ENCODE assay signal across 28 cellular contexts in genomic region chr1:172627702-172628101, GRCh38. TPM values are rescaled to one million over a fixed set of nuclear protein-coding genes. Genes with fewer than 3 reads are reported as not detected.
DNase-seq lines count a peak whose midpoint lies in the region; ATAC-seq, FAIRE-seq and TF ChIP-seq lines count a peak whose summit lies in the region.
"Had no signal": no experiment of that assay in that cellular context is flagged by ENCODE, and none has a peak within 500 bp of the region (broad histone marks: within the 10 kb centered on the region; RNA-seq: fewer than 3 reads in every experiment).

No MANE protein-coding gene starts in this region.

- ATAC-seq in activated CD4-positive, alpha-beta T cell treated with anti-CD3 and anti-CD28 coated beads for 36 hours, result peak; percentile 58
- ATAC-seq in GM12878 (peak; percentile 46; the same call in 2 of the 3 replicates), GM19397 (IDR thresholded peaks at IDR 0.05; ENCODE audit: unreplicated experiment) (no peak)
- ATAC-seq: right lobe of liver had no signal

- no peaks in the 10 kb centered on the region for H3K9me2 ChIP-seq in hepatocyte (replicated peaks; ENCODE audit: insufficient read depth)

- H3K4me2 ChIP-seq in GM12878 (ENCODE audit: control insufficient read depth, insufficient read depth) (no peak overlapping the region; the same call in 1 of the 2 replicates), hepatocyte (no peak overlapping the region)

- POLR2A ChIA-PET in activated CD4-positive, alpha-beta T cell treated with anti-CD3 and anti-CD28 coated beads for 36 hours (lab: Charles Lee), result no interaction called here
- POLR2A ChIA-PET in GM12878 (lab: Charles Lee), result no interaction called here

- peaks cover 10% of the 10 kb centered on the region for H3K27me3 Mint-ChIP-seq in activated CD4-positive, alpha-beta T cell treated with anti-CD3 and anti-CD28 coated beads for 36 hours

- H3K79me2 ChIP-seq in GM12878 (ENCODE audit: control insufficient read depth, insufficient read depth, low read length), result no peaks in the 10 kb centered on the region
- no peaks in the 10 kb centered on the region for H3K79me2 ChIP-seq in hepatocyte

- no peak overlapping the region for H3K4me3 ChIP-seq in GM12865 (ENCODE audit: low read depth, low read length)
- H3K4me3 ChIP-seq in GM12878, result no peak overlapping the region
- H3K4me3 ChIP-seq in small intestine (ENCODE audit: low read depth in 1 of 2, low read length in 2 of 2), result no peak overlapping the region
- no peak overlapping the region for H3K4me3 ChIP-seq in hepatocyte
- H3K4me3 ChIP-seq: cardiac muscle cell, HAP-1, right lobe of liver, stomach, transverse colon had no signal

- SMC1A ChIA-PET in GM12878 (lab: Charles Lee; ENCODE audit: uncharacterized antibody, unreplicated experiment), result interaction anchor here (0.9 kb wide), 1 partner anchor 97 kb away, joined by 3 read pairs; no protein-coding TSS in a partner anchor

- H3K4me1 ChIP-seq in GM12878 (ENCODE audit: control insufficient read depth, insufficient read depth, low read length), result no peaks in the 10 kb centered on the region
- H3K4me1 ChIP-seq in small intestine (ENCODE audit: control insufficient read depth in 2 of 2, insufficient read depth in 1 of 2, low read depth in 1 of 2, low read length in 1 of 2), result no peaks in the 10 kb centered on the region
- H3K4me1 ChIP-seq in hepatocyte (ENCODE audit: insufficient read depth), result no peaks in the 10 kb centered on the region
- H3K4me1 ChIP-seq: HAP-1, right lobe of liver, stomach, transverse colon had no signal

- peaks cover 41% of the 10 kb centered on the region for H3K4me1 Mint-ChIP-seq in activated CD4-positive, alpha-beta T cell treated with anti-CD3 and anti-CD28 coated beads for 36 hours

- no peaks in the 10 kb centered on the region for H3K36me3 Mint-ChIP-seq in activated CD4-positive, alpha-beta T cell treated with anti-CD3 and anti-CD28 coated beads for 36 hours (ENCODE audit: low read depth)

- H3K9ac ChIP-seq in GM12878 (ENCODE audit: control insufficient read depth, insufficient read depth, low read length), result no peak overlapping the region

- H3K27me3 ChIP-seq in GM12878 (replicated peaks in 1 of 2; ENCODE audit: control insufficient read depth in 2 of 2, insufficient read depth in 2 of 2, low read length in 1 of 2) (0 out of 4 replicates have a peak, but pooled peaks cover 0 to 4% of the 10 kb centered on the region in 2 experiments), small intestine (ENCODE audit: control insufficient read depth in 2 of 2, insufficient read depth in 2 of 2, low read length in 2 of 2) (no peaks in the 10 kb centered on the region), hepatocyte (no peaks in the 10 kb centered on the region)
- H3K27me3 ChIP-seq: cardiac muscle cell, right lobe of liver, stomach, transverse colon had no signal

- in situ Hi-C loops in GM12878 (cut with MboI), result no loop called here

- H2AFZ ChIP-seq in GM12878 (ENCODE audit: control insufficient read depth, low read depth, low read length) (no peak overlapping the region), hepatocyte (no peak overlapping the region)

- no peak for TF ChIP-seq RAD21 in GM12878 (IDR thresholded peaks at IDR 0.05; ENCODE audit: insufficient read depth, low read depth, low read length)

- H3K9me3 ChIP-seq in GM12878 (replicated peaks; ENCODE audit: control insufficient read depth, insufficient read depth, low read length) (no peaks in the 10 kb centered on the region; the same call in 2 of the 3 replicates), small intestine (ENCODE audit: control insufficient read depth, low read depth) (no peaks in the 10 kb centered on the region), hepatocyte (ENCODE audit: low read depth) (no peaks in the 10 kb centered on the region)
- H3K9me3 ChIP-seq: HAP-1, right lobe of liver, transverse colon had no signal

- BruUV-seq in GM12878 (replicated peaks; lab: Mats Ljungman, UMichigan), result no TSS peak

- no peak overlapping the region for H3K27ac Mint-ChIP-seq in activated CD4-positive, alpha-beta T cell treated with anti-CD3 and anti-CD28 coated beads for 36 hours
- H3K27ac Mint-ChIP-seq: T-helper 1 cell treated with Interleukin-12 subunit alpha and Interleukin-12 subunit beta and Interleukin-4 antibody, amounts not matched to agents 30 μg/mL and 1 μg/mL, for 36 hours had no signal

- 5% methylated on average over 3 of the region's 3 CpGs for WGBS in GM12878 (ENCODE audit: insufficient coverage, insufficient replicate concordance, low lambda C conversion rate, missing lambda C conversion rate)
- WGBS in small intestine, 3 donors, result 66 to 71% (median 71%) methylated on average over 3 of the region's 3 CpGs
- WGBS in hepatocyte (ENCODE audit: low lambda C conversion rate, missing lambda C conversion rate), result 83% methylated on average over 3 of the region's 3 CpGs

- TF ChIP-seq POLR2A in GM12878 (IDR thresholded peaks at IDR 0.05; ENCODE audit: low read depth, low read length), result no peak

- no peak for DNase-seq in activated CD4-positive, alpha-beta T cell treated with anti-CD3 and anti-CD28 coated beads for 36 hours
- DNase-seq in activated CD4-positive, alpha-beta T cell treated with anti-CD3 and anti-CD28 coated beads for 1 hour, result no peak
- DNase-seq in GM12865 (ENCODE audit: low read depth) (peak; percentile 39), GM12878 (ENCODE audit: low read depth, low spot score) (no peak), small intestine (peak; percentile 44), SW 1271 (lab: John Stamatoyannopoulos, UW) (no peak), hepatocyte (ENCODE audit: low spot score) (no peak)
- DNase-seq: 8988T; activated CD4-positive, alpha-beta T cell treated with anti-CD3 and anti-CD28 coated beads, Interleukin-2, amount 50 U/mL, for 48 hours; activated T-cell treated with anti-CD3 and anti-CD28 coated beads for 4 hours; aorta; MV-4-11; NCI-H2171; NCI-H510A treated with DMSO at 0.1 percent for 48 hours; posterior cingulate gyrus; right lobe of liver; stomach; transverse colon had no signal

- TF ChIP-seq CTCF in GM12865 (IDR thresholded peaks at IDR 0.05; ENCODE audit: insufficient read depth, low read depth, low read length, missing control alignments), result no peak
- no peak for TF ChIP-seq CTCF in GM12878 (IDR thresholded peaks at IDR 0.05 in 2 of 3, conservative IDR thresholded peaks at IDR 0.05 in 1 of 3; ENCODE audit: control insufficient read depth in 2 of 3, extremely low read depth in 1 of 3, insufficient read depth in 1 of 3, low read depth in 3 of 3, low read length in 3 of 3)
- no peak for TF ChIP-seq CTCF in hepatocyte (IDR thresholded peaks at IDR 0.05; ENCODE audit: poor library complexity)

- FAIRE-seq in GM12878 (lab: Jason Lieb, UNC) (no peak), small intestine (lab: Jason Lieb, UNC) (no peak)
- FAIRE-seq: GM12892, keratinocyte had no signal

- CTCF ChIA-PET in activated CD4-positive, alpha-beta T cell treated with anti-CD3 and anti-CD28 coated beads for 36 hours (lab: Charles Lee), result no interaction called here
- CTCF ChIA-PET in GM12878 (lab: Yijun Ruan, JAX), result interaction anchor here (1.9 kb wide), 1 partner anchor 10 kb away, joined by 6 read pairs; no protein-coding TSS in a partner anchor

- H3K36me3 ChIP-seq in GM12878 (ENCODE audit: control insufficient read depth in 2 of 2, insufficient read depth in 2 of 2, low read length in 1 of 2) (no peaks in the 10 kb centered on the region), small intestine (ENCODE audit: control insufficient read depth in 2 of 2, insufficient read depth in 2 of 2, low read length in 2 of 2) (no peaks in the 10 kb centered on the region), hepatocyte (replicated peaks; ENCODE audit: insufficient read depth, low read depth) (no peaks in the 10 kb centered on the region)
- H3K36me3 ChIP-seq: cardiac muscle cell, HAP-1, right lobe of liver, stomach, transverse colon had no signal

- H3K27ac ChIP-seq in GM12878 (ENCODE audit: control insufficient read depth, insufficient read depth), result no peak overlapping the region
- no peak overlapping the region for H3K27ac ChIP-seq in small intestine (ENCODE audit: low read depth in 1 of 2, low read length in 1 of 2)
- H3K27ac ChIP-seq in hepatocyte, result no peak overlapping the region
- H3K27ac ChIP-seq: cardiac muscle cell, right lobe of liver, stomach, transverse colon had no signal

- RAD21 ChIA-PET in GM12878 (lab: Charles Lee; ENCODE audit: unreplicated experiment), result interaction anchor here (1.4 kb wide), 1 partner anchor 13 kb away, joined by 4 read pairs; no protein-coding TSS in a partner anchor

- intact Hi-C loops in activated CD4-positive, alpha-beta T cell treated with anti-CD3 and anti-CD28 coated beads for 36 hours (cut with DNase I, micrococcal nuclease), result loop anchor here in 1 of 2 experiments (5.0 kb wide), 1 partner anchor 35 kb away; no protein-coding TSS in a partner anchor
- intact Hi-C loops in GM12878 (cut with micrococcal nuclease; ENCODE audit: unreplicated experiment), result no loop called here

- no peaks in the 10 kb centered on the region for H3K9me3 Mint-ChIP-seq in activated CD4-positive, alpha-beta T cell treated with anti-CD3 and anti-CD28 coated beads for 36 hours (ENCODE audit: low read depth)
- H3K9me3 Mint-ChIP-seq: T-helper 1 cell treated with Interleukin-12 subunit alpha and Interleukin-12 subunit beta and Interleukin-4 antibody, amounts not matched to agents 30 μg/mL and 1 μg/mL, for 36 hours had no signal

- no peaks in the 10 kb centered on the region for H4K20me1 ChIP-seq in GM12878 (ENCODE audit: control insufficient read depth, insufficient read depth)
- no peaks in the 10 kb centered on the region for H4K20me1 ChIP-seq in hepatocyte (ENCODE audit: insufficient read depth, poor library complexity, severe bottlenecking)

- H3K4me3 Mint-ChIP-seq in activated CD4-positive, alpha-beta T cell treated with anti-CD3 and anti-CD28 coated beads for 36 hours, result no peak overlapping the region
- H3K4me3 Mint-ChIP-seq: T-helper 1 cell treated with Interleukin-12 subunit alpha and Interleukin-12 subunit beta and Interleukin-4 antibody, amounts not matched to agents 30 μg/mL and 1 μg/mL, for 36 hours had no signal

- TF ChIP-seq EP300 in GM12878 (IDR thresholded peaks at IDR 0.05; ENCODE audit: borderline replicate concordance in 1 of 2, control insufficient read depth in 1 of 2, low read depth in 2 of 2, low read length in 2 of 2), result no peak

RNA-seq across cellular contexts. Expression of gene FASLG, which starts 31.2 kb away (rescaled TPM):
- total RNA-seq in activated CD4-positive, alpha-beta T cell treated with anti-CD3 and anti-CD28 coated beads for 36 hours, result 1 to 10 TPM; 3.6 to 4.0 TPM
- total RNA-seq in GM12878 (2013; cell fraction: nucleolus; rRNA removed), result 0.34 TPM in 1 of 2 replicates, not detected in the other
- total RNA-seq in GM12878 (2014; rRNA removed) (0.06 and 0.11 TPM in 2 replicates), GM12878 (2014; rRNA removed; fragmentation: Illumina TruSeq; extraction: Trizol) (0.09 TPM in 1 of 2 replicates, not detected in the other), GM12878 (2021) (0.10 and 0.21 TPM in 2 replicates), hepatocyte (not detected in 2 replicates)
- polyA plus RNA-seq in GM12878 (2011; ENCODE audit: low read depth), result not detected
- polyA plus RNA-seq in GM12878 (2011; rRNA removed) (4.0 TPM in 2 replicates), GM12878 (2014; fragmentation: Illumina TruSeq; extraction: Trizol) (0.19 and 0.24 TPM in 2 replicates), GM12878 (2014; fragmentation: Nextera tagmentation; extraction: Ambion mirVana) (under 1 TPM; 0.05 to 0.08 TPM), GM12878 (2014; rRNA removed) (0.11 and 0.32 TPM in 2 replicates), GM12878 (2016; fragmentation: Nextera tagmentation; extraction: Ambion mirVana) (under 1 TPM in 1 of 2 experiments, not detected in 1; 0.08 TPM), small intestine (1 to 10 TPM in 1 of 3 donors, under 1 TPM in 1, not detected in 1; 0.09 to 1.4 TPM), hepatocyte (not detected in 2 replicates)
- 2.1 and 2.6 TPM in 2 replicates for polyA plus RNA-seq in GM12878 (2011; cell fraction: cytosol; rRNA removed)
- 3.5 TPM in 2 replicates for polyA plus RNA-seq in GM12878 (2011; cell fraction: nucleus; rRNA removed)
- not detected in 2 replicates for polyA plus RNA-seq in GM12878 (2012)
- 2.8 and 3.3 TPM in 2 replicates for polyA minus RNA-seq in GM12878 (2011; rRNA and poly(A)+ RNA removed)
- polyA minus RNA-seq in GM12878 (2011; cell fraction: cytosol; rRNA and poly(A)+ RNA removed), result 1.2 TPM in 1 of 2 replicates, not detected in the other
- 3.5 and 5.0 TPM in 2 replicates for polyA minus RNA-seq in GM12878 (2011; cell fraction: nucleus; rRNA and poly(A)+ RNA removed)
- total RNA-seq: cardiac muscle cell, fibroblast of lung, glomerular endothelial cell, HT1080, SK-MEL-5, stomach had no signal
- polyA plus RNA-seq: aorta, cardiac muscle cell, fibroblast of lung had no signal

Comparison
In these comparisons a context has a peak if more than half of its experiments do, and no peak if none do; other contexts are left out.
1. DNase-seq: peak in GM12865 (single experiment) and small intestine (single experiment); none in activated CD4-positive, alpha-beta T cell treated with anti-CD3 and anti-CD28 coated beads for 36 hours (single experiment), activated CD4-positive, alpha-beta T cell treated with anti-CD3 and anti-CD28 coated beads for 1 hour (single experiment), GM12878 (single experiment), SW 1271 (0 of 2) and hepatocyte (single experiment).